In the genomic region with DNA sequence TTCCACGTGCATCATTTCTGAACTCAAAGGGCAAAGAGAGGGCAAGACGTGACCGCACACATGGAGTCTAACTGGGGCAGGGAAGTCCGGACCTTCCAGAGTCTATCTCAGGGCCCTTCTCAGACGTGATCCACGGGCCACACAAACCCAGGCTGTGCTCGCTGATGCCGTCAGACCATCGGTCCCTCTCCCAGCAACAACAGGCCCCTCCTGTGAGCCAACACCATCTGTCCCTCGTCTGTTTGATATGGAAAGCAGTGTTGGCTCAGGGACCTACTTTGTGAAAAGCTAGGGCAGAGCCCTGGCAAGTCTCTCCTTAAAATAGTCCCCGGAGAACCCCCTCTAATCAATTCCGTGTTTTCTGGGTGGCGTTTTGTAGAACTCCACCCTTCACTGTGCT, we compare ENCODE assay signal across 7 cellular contexts.
A peak's percentile ranks its signal among the peaks of the same experiment; 100 is the strongest.
DNase-seq lines count a peak whose midpoint lies in the region; ATAC-seq and TF ChIP-seq lines count a peak whose summit lies in the region.
"Not testable (repeated sequence)": the region's sequence is repeated elsewhere in the genome, so short reads cannot be mapped to it uniquely, and the experiment has no call there.

No MANE protein-coding gene starts in this region.

- not testable (repeated sequence) for H2AFZ ChIP-seq in neuronal stem cell (ENCODE audit: low read length)

- not testable (repeated sequence) for H3K79me1 ChIP-seq in neuronal stem cell (ENCODE audit: low read depth, low read length)

- H3K4ac ChIP-seq in neuronal stem cell (ENCODE audit: low read length): not testable (repeated sequence)

- peak; percentile 22 for ATAC-seq in Right ventricle myocardium superior (ENCODE audit: poor library complexity)
- peak; percentile 15 for ATAC-seq in sciatic nerve

- H2BK12ac ChIP-seq in neuronal stem cell (ENCODE audit: low read length): not testable (repeated sequence)

- H4K8ac ChIP-seq in neuronal stem cell (ENCODE audit: low read depth, low read length): peak overlapping the region; percentile 43

- intact Hi-C loops in Right ventricle myocardium superior (cut with DNase I); sciatic nerve (cut with DNase I): not testable (repeated sequence)

- H2BK5ac ChIP-seq in neuronal stem cell (ENCODE audit: low read length): not testable (repeated sequence)

- not testable (repeated sequence) for H3K4me1 ChIP-seq in neuronal stem cell (ENCODE audit: control insufficient read depth in 2 of 2, insufficient read depth in 1 of 2, low read depth in 1 of 2, low read length in 2 of 2)

- not testable (repeated sequence) for TF ChIP-seq CTCF in WERI-Rb-1 (IDR thresholded peaks at IDR 0.05; ENCODE audit: low read depth, low read length)

- not testable (repeated sequence) for H3K9me3 ChIP-seq in WERI-Rb-1 (ENCODE audit: severe bottlenecking); neuronal stem cell (replicated peaks in 1 of 2; ENCODE audit: control insufficient read depth in 2 of 2, insufficient read depth in 1 of 2, low read depth in 1 of 2, low read length in 2 of 2)

- H2BK120ac ChIP-seq in neuronal stem cell (ENCODE audit: low read depth, low read length): not testable (repeated sequence)

- H3K4me3 ChIP-seq in WERI-Rb-1 (ENCODE audit: low read depth, low read length); neuronal stem cell (ENCODE audit: low read length in 2 of 2): not testable (repeated sequence)

- H3K27ac ChIP-seq in WERI-Rb-1: peak overlapping the region; percentile 31
- not testable (repeated sequence) for H3K27ac ChIP-seq in neuronal stem cell (replicated peaks; ENCODE audit: low read length)

- H3K36me3 ChIP-seq in WERI-Rb-1; neuronal stem cell (replicated peaks in 1 of 2; ENCODE audit: control insufficient read depth in 2 of 2, insufficient read depth in 2 of 2, low read length in 2 of 2): not testable (repeated sequence)

- H3K4me2 ChIP-seq in neuronal stem cell (ENCODE audit: insufficient read depth, low read length, poor library complexity, severe bottlenecking): not testable (repeated sequence)

- no CpG with 5 or more reads among the region's 13 CpGs for WGBS in neuronal stem cell (ENCODE audit: extremely low coverage in 2 of 2, insufficient read length in 2 of 2, insufficient replicate concordance in 1 of 2), 2 donors

- H2AK5ac ChIP-seq in neuronal stem cell (ENCODE audit: low read depth, low read length): not testable (repeated sequence)

- not testable (repeated sequence) for H3K27me3 ChIP-seq in WERI-Rb-1 (ENCODE audit: insufficient read depth, low read depth, severe bottlenecking); neuronal stem cell (ENCODE audit: control insufficient read depth in 3 of 3, insufficient read depth in 3 of 3, low read depth in 1 of 3, low read length in 3 of 3)

- H4K91ac ChIP-seq in neuronal stem cell (ENCODE audit: low read depth, low read length, poor library complexity): not testable (repeated sequence)

- DNase-seq in NCI-H1694 (lab: John Stamatoyannopoulos, UW) (peak; percentile 36), NCI-H526 (lab: John Stamatoyannopoulos, UW) (peak; percentile 57), WERI-Rb-1 (peak; percentile 62), cerebellum (ENCODE audit: low spot score) (peak; percentile 52)
- DNase-seq in Right ventricle myocardium superior; neuronal stem cell (ENCODE audit: low spot score); sciatic nerve (ENCODE audit: low spot score): not testable (repeated sequence)

- not testable (repeated sequence) for H3K9ac ChIP-seq in neuronal stem cell (ENCODE audit: low read depth, low read length, poor library complexity)

- not testable (repeated sequence) for H3K14ac ChIP-seq in neuronal stem cell (ENCODE audit: low read length)

- not testable (repeated sequence) for H3K23ac ChIP-seq in neuronal stem cell (ENCODE audit: low read depth, low read length, poor library complexity)

- H3K18ac ChIP-seq in neuronal stem cell (ENCODE audit: low read length): not testable (repeated sequence)

- not testable (repeated sequence) for H2BK15ac ChIP-seq in neuronal stem cell (ENCODE audit: low read length)
